6 cellular contexts compared by ENCODE assay signal in the genomic region with DNA sequence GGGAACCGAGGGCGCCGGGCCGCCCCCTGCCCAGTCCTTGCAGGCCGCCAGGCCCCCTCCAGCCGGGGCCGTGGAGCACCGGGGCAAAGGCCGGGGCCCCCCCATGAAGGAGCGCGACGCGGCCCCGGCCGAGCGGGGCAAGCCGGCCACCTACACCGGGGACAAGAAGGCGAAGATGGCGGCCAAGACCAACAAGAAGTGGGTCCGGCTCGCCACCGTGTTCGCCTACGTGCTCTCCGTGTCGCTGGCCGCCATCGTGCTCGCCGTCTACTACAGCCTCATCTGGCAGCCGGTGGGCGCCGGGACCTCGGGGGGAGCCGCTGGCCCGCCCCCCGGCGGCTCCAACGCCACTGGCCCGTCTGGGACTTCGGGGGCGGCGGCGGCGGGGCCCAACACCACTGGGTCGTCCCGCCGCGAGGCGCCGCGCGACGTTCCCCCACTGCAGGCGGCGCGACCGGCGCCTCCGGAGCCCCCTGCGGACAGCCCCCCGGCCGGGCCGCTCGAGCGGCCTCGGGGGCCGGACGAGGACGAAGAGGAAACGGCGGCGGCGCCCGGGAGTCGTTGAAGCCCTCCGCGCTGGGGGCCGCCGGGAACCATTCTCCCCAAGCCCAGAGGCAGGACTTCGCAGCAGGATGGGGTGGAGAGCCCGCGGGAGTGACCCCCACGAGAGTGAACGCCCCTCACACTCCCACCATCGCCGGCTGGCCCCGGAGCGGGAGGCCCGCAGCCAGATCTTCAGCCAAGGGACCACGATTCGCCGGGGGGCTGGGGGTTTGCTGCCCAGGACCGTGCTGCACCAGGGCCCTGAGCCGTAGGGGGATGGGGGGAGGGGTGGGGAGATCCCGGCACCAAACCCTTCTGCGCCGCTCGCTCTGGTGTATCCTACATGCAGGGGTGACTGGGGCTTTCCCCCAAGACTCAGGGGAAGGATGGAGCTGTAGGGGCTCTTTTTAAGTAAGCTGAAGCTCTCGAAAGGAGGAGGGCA. TPM values are rescaled to one million over a fixed set of nuclear protein-coding genes. Genes with fewer than 3 reads are reported as not detected.
A peak's percentile ranks its signal among the peaks of the same experiment; 100 is the strongest.
DNase-seq lines count a peak whose midpoint lies in the region; ATAC-seq and TF ChIP-seq lines count a peak whose summit lies in the region.

No MANE protein-coding gene starts in this region.

- CTCF ChIA-PET in AG04449 (lab: Yijun Ruan, JAX), result interaction anchor here (1.3 to 24.3 kb wide), 10 partner anchors 10 to 107 kb away, joined by 4 to 500 read pairs (median 106); a partner anchor contains a TSS
- CTCF ChIA-PET in activated CD4-positive, alpha-beta memory T cell treated with anti-CD3 and anti-CD28 coated beads, Interleukin-2, amount 10 ng/mL, durations not matched to agents 7 days and 5 days (lab: Charles Lee), result interaction anchor here (1.0 to 6.9 kb wide), 13 partner anchors 10 to 279 kb away, joined by 3 to 100 read pairs (median 6); a partner anchor contains a TSS

- peaks cover 6% of the 10 kb centered on the region for H3K36me3 Mint-ChIP-seq in activated CD4-positive, alpha-beta memory T cell treated with anti-CD3 and anti-CD28 coated beads, Interleukin-2, amount 10 ng/mL, durations not matched to agents 7 days and 5 days (ENCODE audit: low read depth)

- H3K27me3 Mint-ChIP-seq in activated CD4-positive, alpha-beta memory T cell treated with anti-CD3 and anti-CD28 coated beads, Interleukin-2, amount 10 ng/mL, durations not matched to agents 7 days and 5 days, result peaks cover 11% of the 10 kb centered on the region

- DNase-seq in AG04449 (ENCODE audit: low read depth, low spot score) (no peak), kidney epithelial cell (ENCODE audit: low read depth) (no peak), iPS-NIHi7 (ENCODE audit: extremely low spot score) (no peak)
- no peak for DNase-seq in activated CD4-positive, alpha-beta memory T cell treated with anti-CD3 and anti-CD28 coated beads, Interleukin-2, amount 10 ng/mL, durations not matched to agents 7 days and 5 days

- H3K4me3 Mint-ChIP-seq in activated CD4-positive, alpha-beta memory T cell treated with anti-CD3 and anti-CD28 coated beads, Interleukin-2, amount 10 ng/mL, durations not matched to agents 7 days and 5 days, result peak overlapping the region; percentile 63

- H3K4me3 ChIP-seq in AG04449 (ENCODE audit: low read depth, low read length), result peak overlapping the region; percentile 73
- peak overlapping the region; percentile 67 for H3K4me3 ChIP-seq in kidney epithelial cell (ENCODE audit: low read depth, low read length)

- ATAC-seq in GM21825 (IDR thresholded peaks at IDR 0.05; ENCODE audit: unreplicated experiment), result peak; percentile 2
- ATAC-seq in HG02938 (IDR thresholded peaks at IDR 0.05; ENCODE audit: unreplicated experiment), result no peak

- H3K27ac Mint-ChIP-seq in activated CD4-positive, alpha-beta memory T cell treated with anti-CD3 and anti-CD28 coated beads, Interleukin-2, amount 10 ng/mL, durations not matched to agents 7 days and 5 days, result no peak overlapping the region

- H3K36me3 ChIP-seq in kidney epithelial cell (ENCODE audit: control insufficient read depth, insufficient read depth, low read length), result no peaks in the 10 kb centered on the region

- no peaks in the 10 kb centered on the region for H3K9me3 Mint-ChIP-seq in activated CD4-positive, alpha-beta memory T cell treated with anti-CD3 and anti-CD28 coated beads, Interleukin-2, amount 10 ng/mL, durations not matched to agents 7 days and 5 days

- H3K4me1 Mint-ChIP-seq in activated CD4-positive, alpha-beta memory T cell treated with anti-CD3 and anti-CD28 coated beads, Interleukin-2, amount 10 ng/mL, durations not matched to agents 7 days and 5 days, result peaks cover 42% of the 10 kb centered on the region

- POLR2A ChIA-PET in AG04449 (lab: Yijun Ruan, JAX), result interaction anchor here (1.0 kb wide), 1 partner anchor 19 kb away, joined by 4 read pairs; no protein-coding TSS in a partner anchor
- POLR2A ChIA-PET in activated CD4-positive, alpha-beta memory T cell treated with anti-CD3 and anti-CD28 coated beads, Interleukin-2, amount 10 ng/mL, durations not matched to agents 7 days and 5 days (lab: Charles Lee), result interaction anchor here (0.6 to 2.0 kb wide), 3 partner anchors 9 to 16 kb away, joined by 3 to 10 read pairs (median 5); a partner anchor contains a TSS

- no peaks in the 10 kb centered on the region for H3K27me3 ChIP-seq in kidney epithelial cell (ENCODE audit: control insufficient read depth, insufficient read depth, low read length)

- no peak for TF ChIP-seq CTCF in AG04449 (IDR thresholded peaks at IDR 0.05; ENCODE audit: insufficient read depth, low read length, missing control alignments)
- TF ChIP-seq CTCF in kidney epithelial cell (IDR thresholded peaks at IDR 0.05; ENCODE audit: insufficient read depth, low read length, poor library complexity, severe bottlenecking), result no peak

RNA-seq across cellular contexts. Expression of a gene that starts 0.8 kb away (rescaled TPM):
- 1 to 10 TPM; 8.7 to 8.9 TPM for total RNA-seq in activated CD4-positive, alpha-beta memory T cell treated with anti-CD3 and anti-CD28 coated beads, Interleukin-2, amount 10 ng/mL, durations not matched to agents 7 days and 5 days
- 14.9 and 16.8 TPM in 2 replicates for total RNA-seq in kidney epithelial cell

RNA-seq across cellular contexts. Expression of a gene that starts 16.5 kb away (rescaled TPM):
- total RNA-seq in activated CD4-positive, alpha-beta memory T cell treated with anti-CD3 and anti-CD28 coated beads, Interleukin-2, amount 10 ng/mL, durations not matched to agents 7 days and 5 days, result 1 to 10 TPM; 2.0 to 2.6 TPM
- total RNA-seq in kidney epithelial cell, result 13.6 and 20.3 TPM in 2 replicates

RNA-seq across cellular contexts. Expression of a gene that starts 16.5 kb away (rescaled TPM):
- 100 to 1,000 TPM; 140 TPM for total RNA-seq in activated CD4-positive, alpha-beta memory T cell treated with anti-CD3 and anti-CD28 coated beads, Interleukin-2, amount 10 ng/mL, durations not matched to agents 7 days and 5 days
- 0.68 and 1.5 TPM in 2 replicates for total RNA-seq in kidney epithelial cell

RNA-seq across cellular contexts. Expression of a gene that starts 26.6 kb away (rescaled TPM):
- not detected for total RNA-seq in activated CD4-positive, alpha-beta memory T cell treated with anti-CD3 and anti-CD28 coated beads, Interleukin-2, amount 10 ng/mL, durations not matched to agents 7 days and 5 days
- not detected in 2 replicates for total RNA-seq in kidney epithelial cell

RNA-seq across cellular contexts. Expression of a gene that starts 33.8 kb away (rescaled TPM):
- under 1 TPM; 0.03 to 0.18 TPM for total RNA-seq in activated CD4-positive, alpha-beta memory T cell treated with anti-CD3 and anti-CD28 coated beads, Interleukin-2, amount 10 ng/mL, durations not matched to agents 7 days and 5 days
- 2.2 and 3.2 TPM in 2 replicates for total RNA-seq in kidney epithelial cell

Comparison
In these comparisons a context has a peak if more than half of its experiments do, and no peak if none do; other contexts are left out.
1. RNA of a gene that starts 16.5 kb away (total RNA-seq): 140 TPM in activated CD4-positive, alpha-beta memory T cell treated with anti-CD3 and anti-CD28 coated beads, Interleukin-2, amount 10 ng/mL, durations not matched to agents 7 days and 5 days; 0.68 to 1.5 TPM in kidney epithelial cell; every median in the first group is over 10 times any median in the second.